In genomic region chr14:72443991-72444431, GRCh38 we compare ENCODE assay signal across 9 cellular contexts.
A peak's percentile ranks its signal among the peaks of the same experiment; 100 is the strongest.
DNase-seq lines count a peak whose midpoint lies in the region; ATAC-seq, FAIRE-seq and TF ChIP-seq lines count a peak whose summit lies in the region.
"Had no signal": no experiment of that assay in that cellular context is flagged by ENCODE, and none has a peak within 500 bp of the region (broad histone marks: within the 10 kb centered on the region; RNA-seq: fewer than 3 reads in every experiment).

No MANE protein-coding gene starts in this region.

- TF ChIP-seq EP300 in K562 (IDR thresholded peaks at IDR 0.05; ENCODE audit: low read length) = no peak

- no peaks in the 10 kb centered on the region for H3K36me3 Mint-ChIP-seq in IgD-negative memory B cell

- WGBS in K562 (ENCODE audit: insufficient coverage, low coverage, missing lambda C conversion rate) = 0% methylated on average over 6 of the region's 8 CpGs

- H3K9me3 Mint-ChIP-seq in IgD-negative memory B cell = no peaks in the 10 kb centered on the region

- no peak overlapping the region for H2AFZ ChIP-seq in K562 (ENCODE audit: low read depth, low read length)

- no peak for TF ChIP-seq POLR2A in K562 (conservative IDR thresholded peaks at IDR 0.05)

- peaks cover 20 to 29% (median 26%) of the 10 kb centered on the region in 3 donors for H3K4me1 Mint-ChIP-seq in IgD-negative memory B cell

- in situ Hi-C loops in K562 (cut with MboI) = no loop called here

- intact Hi-C loops in K562 (cut with micrococcal nuclease) = no loop called here
- intact Hi-C loops in left lung (cut with DNase I) = no loop called here

- peak overlapping the region in 3 of 4 donors; percentile 66 to 93 (median 72) for H3K4me3 Mint-ChIP-seq in IgD-negative memory B cell

- no peak for FAIRE-seq in K562 (lab: Jason Lieb, UNC)
- FAIRE-seq: colon had no signal

- peak overlapping the region in 1 of 3 donors; percentile 50 for H3K27ac Mint-ChIP-seq in IgD-negative memory B cell

- H3K4me3 ChIP-seq in K562 (no peak overlapping the region), left lung (no peak overlapping the region)

- TF ChIP-seq RAD21 in K562 (CRISPR knock-in tag; conservative IDR thresholded peaks at IDR 0.05 in 1 of 2, IDR thresholded peaks at IDR 0.05 in 1 of 2) = no peak

- CTCF ChIA-PET in K562 (lab: Yijun Ruan, JAX; ENCODE audit: low intra/inter-chr PET ratio) = no interaction called here

- H3K4me1 ChIP-seq in K562 (replicated peaks in 1 of 2; ENCODE audit: control insufficient read depth in 2 of 2, insufficient read depth in 2 of 2, low read length in 2 of 2) (no peaks in the 10 kb centered on the region), left lung (no peaks in the 10 kb centered on the region)

- H3K27me3 Mint-ChIP-seq in IgD-negative memory B cell = peaks cover 4% of the 10 kb centered on the region

- no peaks in the 10 kb centered on the region for H3K9me3 ChIP-seq in K562 (replicated peaks; ENCODE audit: control insufficient read depth, insufficient read depth, low read depth, low read length)
- H3K9me3 ChIP-seq in left lung = no peaks in the 10 kb centered on the region

- no peaks in the 10 kb centered on the region for H3K9me1 ChIP-seq in K562 (ENCODE audit: control insufficient read depth, insufficient read depth, low read length)

- H3K27me3 ChIP-seq in K562 (ENCODE audit: control insufficient read depth in 2 of 2, insufficient read depth in 2 of 2, low read length in 2 of 2) (peaks cover 2 to 10% of the 10 kb centered on the region in 2 experiments; a peak in 2 of 5 replicates), left lung (no peaks in the 10 kb centered on the region)

- no peak for ATAC-seq in K562
- no peak for ATAC-seq in left lung

- H3K27ac ChIP-seq in K562 (ENCODE audit: extremely low read depth, low read depth, low read length) = no peak overlapping the region
- no peak overlapping the region for H3K27ac ChIP-seq in left lung

- H3K79me2 ChIP-seq in K562 (ENCODE audit: control insufficient read depth, insufficient read depth, low read length) = no peaks in the 10 kb centered on the region

- TF ChIP-seq CTCF in K562 (IDR thresholded peaks at IDR 0.05 in 2 of 3, conservative IDR thresholded peaks at IDR 0.05 in 1 of 3; ENCODE audit: insufficient read depth in 2 of 3, low read depth in 1 of 3, low read length in 3 of 3) = no peak
- no peak for TF ChIP-seq CTCF in left lung (IDR thresholded peaks at IDR 0.05)

- no peak overlapping the region for H3K4me2 ChIP-seq in K562 (ENCODE audit: insufficient read depth, low read length)

- BruUV-seq in K562 (replicated peaks; lab: Mats Ljungman, UMichigan) = no TSS peak

- H3K36me3 ChIP-seq in K562 (ENCODE audit: control insufficient read depth, insufficient read depth, low read length) (no peaks in the 10 kb centered on the region), left lung (no peaks in the 10 kb centered on the region)

- peak; percentile 2 for DNase-seq in T-helper 22 cell (ENCODE audit: low read depth)
- DNase-seq in K562 (ENCODE audit: extremely low read depth in 1 of 4, low spot score in 3 of 4) = no peak
- DNase-seq in stimulated activated CD8-positive, alpha-beta memory T cell treated with anti-CD3 and anti-CD28 coated beads, Interleukin-7, amount 100 ng/mL, for 4 hours (ENCODE audit: low read depth in 2 of 2) = peak; percentile 38 to 48
- DNase-seq in NCI-H1092 (lab: John Stamatoyannopoulos, UW) = no peak
- DNase-seq in NCI-H1417 (lab: John Stamatoyannopoulos, UW) = no peak
- DNase-seq in left lung = no peak
- no peak for DNase-seq in AG08396 (ENCODE audit: low spot score)

- no peak overlapping the region for H3K9ac ChIP-seq in K562 (ENCODE audit: insufficient read depth in 1 of 2, low read depth in 2 of 2, low read length in 2 of 2)

- POLR2A ChIA-PET in K562 (lab: Yijun Ruan, JAX) = no interaction called here

- no peaks in the 10 kb centered on the region for H4K20me1 ChIP-seq in K562 (replicated peaks; ENCODE audit: control insufficient read depth, insufficient read depth, low read length)

TF ChIP-seq in K562, 482 proteins besides CTCF, POLR2A, EP300 and RAD21:
- peak; percentile 26; the same call in 1 of the 2 replicates for TF ChIP-seq VEZF1 (CRISPR knock-in tag; IDR thresholded peaks at IDR 0.05)
- peak; percentile 40; the same call in 1 of the 2 replicates for TF ChIP-seq EGR1 (conservative IDR thresholded peaks at IDR 0.05)
- TF ChIP-seq MEIS2 (IDR thresholded peaks at IDR 0.05; ENCODE audit: partially characterized antibody) = peak; percentile 17
- TF ChIP-seq SPI1 (IDR thresholded peaks at IDR 0.05; ENCODE audit: borderline replicate concordance, low read depth, low read length) = peak; percentile 64; the same call in 1 of the 2 replicates
- TF ChIP-seq ZBTB5 (IDR thresholded peaks at IDR 0.05) = no peak
- TF ChIP-seq POLR2B (IDR thresholded peaks at IDR 0.05; ENCODE audit: low read depth, partially characterized antibody) = no peak

Comparison
In these comparisons a context has a peak if more than half of its experiments do, and no peak if none do; other contexts are left out.
1. DNase-seq: peak in T-helper 22 cell (single experiment) and stimulated activated CD8-positive, alpha-beta memory T cell treated with anti-CD3 and anti-CD28 coated beads, Interleukin-7, amount 100 ng/mL, for 4 hours (2 of 2); none in K562 (0 of 4), NCI-H1092 (single experiment), NCI-H1417 (0 of 3), left lung (0 of 2) and AG08396 (single experiment).